8 cellular contexts compared by ENCODE assay signal in the genomic region with DNA sequence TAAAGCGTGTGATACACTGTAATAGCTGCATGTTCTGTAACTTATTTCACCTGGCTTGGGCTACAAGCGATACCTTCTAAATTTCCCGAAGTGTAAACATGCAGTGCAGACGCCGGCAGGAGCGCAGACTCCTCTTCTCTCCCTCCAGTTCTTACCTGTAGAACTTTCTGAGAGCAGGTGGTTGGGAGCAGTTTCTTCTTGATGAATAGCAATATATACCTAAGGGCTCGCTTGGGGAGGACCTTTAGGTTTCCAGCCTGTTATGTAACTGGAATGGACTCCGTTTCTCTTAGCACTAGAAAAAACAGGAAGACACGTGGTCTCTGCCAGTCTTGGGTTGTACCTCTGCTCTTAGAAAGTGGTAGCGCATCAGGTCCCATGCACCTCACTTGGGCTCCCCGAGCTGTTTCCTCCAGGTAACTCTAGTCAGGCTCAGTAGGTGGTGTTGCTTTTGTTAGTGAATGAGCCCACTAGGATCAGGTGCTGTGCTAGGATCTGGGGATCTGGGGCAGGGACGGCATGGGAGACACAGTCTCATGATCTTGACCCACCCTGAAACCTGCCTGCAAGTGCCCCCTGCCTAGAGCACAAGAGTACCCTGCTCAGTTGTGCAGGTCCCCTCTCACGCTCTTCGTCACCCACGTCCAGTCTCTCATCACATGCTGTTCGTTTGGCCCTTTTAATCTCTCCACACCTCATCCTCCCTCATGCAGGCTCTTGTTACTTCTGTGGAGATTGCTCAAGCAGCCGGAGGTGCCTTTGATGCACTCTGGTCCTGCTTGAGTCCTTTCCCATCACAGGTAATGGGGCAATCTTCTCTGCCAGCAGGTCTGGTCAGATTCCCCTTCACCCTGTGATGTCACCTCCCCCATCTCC. TPM values are rescaled to one million over a fixed set of nuclear protein-coding genes. Genes with fewer than 3 reads are reported as not detected.
DNase-seq lines count a peak whose midpoint lies in the region; ATAC-seq and FAIRE-seq lines count a peak whose summit lies in the region.

No MANE protein-coding gene starts in this region.

- H3K4me1 ChIP-seq in ES-I3 (ENCODE audit: insufficient read depth, low read length) (peaks cover 17% of the 10 kb centered on the region), neuronal stem cell (ENCODE audit: control insufficient read depth in 2 of 2, insufficient read depth in 1 of 2, low read depth in 1 of 2, low read length in 2 of 2) (peaks cover 15 to 21% of the 10 kb centered on the region in 2 donors)

- peaks cover 63% of the 10 kb centered on the region for H3K4me1 Mint-ChIP-seq in dendritic cell treated with granulocyte-macrophage colony-stimulating factor and Interleukin-4, amounts not matched to agents 40 ng/mL and 50 ng/mL, for 4 days (ENCODE audit: low read depth)

- peak overlapping the region; percentile 36 for H3K4me2 ChIP-seq in neuronal stem cell (ENCODE audit: insufficient read depth, low read length, poor library complexity, severe bottlenecking)

- peak overlapping the region; percentile 72 for H3K4me3 Mint-ChIP-seq in dendritic cell treated with granulocyte-macrophage colony-stimulating factor and Interleukin-4, amounts not matched to agents 40 ng/mL and 50 ng/mL, for 4 days

- H3K14ac ChIP-seq in neuronal stem cell (ENCODE audit: low read length) = no peak overlapping the region

- H3K27ac Mint-ChIP-seq in dendritic cell treated with granulocyte-macrophage colony-stimulating factor and Interleukin-4, amounts not matched to agents 40 ng/mL and 50 ng/mL, for 4 days = peak overlapping the region; percentile 61

- no peak overlapping the region for H3K18ac ChIP-seq in neuronal stem cell (ENCODE audit: low read length)

- H3K9ac ChIP-seq in ES-I3 (ENCODE audit: low read depth, low read length) (peak overlapping the region; percentile 71; the same call in 1 of the 2 replicates), neuronal stem cell (ENCODE audit: low read depth, low read length, poor library complexity) (peak overlapping the region; percentile 24)

- no peak overlapping the region for H2AK5ac ChIP-seq in neuronal stem cell (ENCODE audit: low read depth, low read length)

- peaks cover 2% of the 10 kb centered on the region for H3K27me3 Mint-ChIP-seq in dendritic cell treated with granulocyte-macrophage colony-stimulating factor and Interleukin-4, amounts not matched to agents 40 ng/mL and 50 ng/mL, for 4 days

- no peak overlapping the region for H3K27ac ChIP-seq in neuronal stem cell (replicated peaks; ENCODE audit: low read length)

- H4K8ac ChIP-seq in neuronal stem cell (ENCODE audit: low read depth, low read length) = no peak overlapping the region

- H3K4ac ChIP-seq in neuronal stem cell (ENCODE audit: low read length) = no peak overlapping the region

- no peak overlapping the region for H2BK12ac ChIP-seq in neuronal stem cell (ENCODE audit: low read length)

- peak overlapping the region; percentile 43 to 67 for H3K4me3 ChIP-seq in neuronal stem cell (ENCODE audit: low read length in 2 of 2)

- no peak overlapping the region for H2BK5ac ChIP-seq in neuronal stem cell (ENCODE audit: low read length)

- H3K36me3 ChIP-seq in ES-I3 (ENCODE audit: insufficient read depth, low read length) (no peaks in the 10 kb centered on the region), neuronal stem cell (replicated peaks in 1 of 2; ENCODE audit: control insufficient read depth in 2 of 2, insufficient read depth in 2 of 2, low read length in 2 of 2) (peaks cover 5 to 52% of the 10 kb centered on the region in 2 donors)

- H3K23ac ChIP-seq in neuronal stem cell (ENCODE audit: low read depth, low read length, poor library complexity) = no peak overlapping the region

- no peak overlapping the region for H2AFZ ChIP-seq in neuronal stem cell (ENCODE audit: low read length)

- no peak for ATAC-seq in HG02588 (IDR thresholded peaks at IDR 0.05; ENCODE audit: unreplicated experiment)

- H2BK120ac ChIP-seq in neuronal stem cell (ENCODE audit: low read depth, low read length) = no peak overlapping the region

- peaks cover 39% of the 10 kb centered on the region for H3K36me3 Mint-ChIP-seq in dendritic cell treated with granulocyte-macrophage colony-stimulating factor and Interleukin-4, amounts not matched to agents 40 ng/mL and 50 ng/mL, for 4 days (ENCODE audit: low read depth)

- H3K9me3 Mint-ChIP-seq in dendritic cell treated with granulocyte-macrophage colony-stimulating factor and Interleukin-4, amounts not matched to agents 40 ng/mL and 50 ng/mL, for 4 days = no peaks in the 10 kb centered on the region

- H2BK15ac ChIP-seq in neuronal stem cell (ENCODE audit: low read length) = no peak overlapping the region

- DNase-seq in NOMO-1 treated with dmso at 0.1 percent for 144 hours (lab: John Stamatoyannopoulos, UW; ENCODE audit: unreplicated experiment) = peak; percentile 41
- no peak for DNase-seq in neuronal stem cell (ENCODE audit: low spot score)
- DNase-seq in MV-4-11 (lab: John Stamatoyannopoulos, UW) = no peak
- no peak for DNase-seq in RCC 7860 (ENCODE audit: low spot score)
- DNase-seq in NCI-H2171 treated with DMSO at 0.1 percent for 48 hours (lab: John Stamatoyannopoulos, UW) = no peak

- H3K27me3 ChIP-seq in neuronal stem cell (ENCODE audit: control insufficient read depth in 3 of 3, insufficient read depth in 3 of 3, low read depth in 1 of 3, low read length in 3 of 3) = no peaks in the 10 kb centered on the region

- no peak for FAIRE-seq in RCC 7860 (lab: Jason Lieb, UNC)

- no CpG with 5 or more reads among the region's 17 CpGs for WGBS in neuronal stem cell (ENCODE audit: extremely low coverage in 2 of 2, insufficient read length in 2 of 2, insufficient replicate concordance in 1 of 2), 2 donors

- intact Hi-C loops in dendritic cell treated with granulocyte-macrophage colony-stimulating factor and Interleukin-4, amounts not matched to agents 40 ng/mL and 50 ng/mL, for 4 days (cut with micrococcal nuclease) = no loop called here

- peaks cover 14% of the 10 kb centered on the region for H3K79me1 ChIP-seq in neuronal stem cell (ENCODE audit: low read depth, low read length)

- H3K9me3 ChIP-seq in ES-I3 (ENCODE audit: control insufficient read depth, insufficient read depth, low read length) (no peaks in the 10 kb centered on the region; the same call in 1 of the 2 replicates), neuronal stem cell (replicated peaks in 1 of 2; ENCODE audit: control insufficient read depth in 2 of 2, insufficient read depth in 1 of 2, low read depth in 1 of 2, low read length in 2 of 2) (no peaks in the 10 kb centered on the region)

- H4K91ac ChIP-seq in neuronal stem cell (ENCODE audit: low read depth, low read length, poor library complexity) = no peak overlapping the region

RNA-seq across cellular contexts. Expression of a gene that starts 2.8 kb away (rescaled TPM):
- 27.1 TPM for polyA plus RNA-seq in neuronal stem cell (2013, experiment 1 of 2)
- polyA plus RNA-seq in neuronal stem cell (2013, experiment 2 of 2) = 25.7 TPM
